Comparison of ENCODE assay signal across 8 cellular contexts in genomic region chr17:40818343-40818732, GRCh38. TPM values are rescaled to one million over a fixed set of nuclear protein-coding genes. Genes with fewer than 3 reads are reported as not detected.
DNase-seq lines count a peak whose midpoint lies in the region; ATAC-seq, FAIRE-seq and TF ChIP-seq lines count a peak whose summit lies in the region.

No MANE protein-coding gene starts in this region.

- H3K36me3 ChIP-seq in K562 (ENCODE audit: control insufficient read depth, insufficient read depth, low read length) = peaks cover 34% of the 10 kb centered on the region
- H3K36me3 ChIP-seq in lung (ENCODE audit: control insufficient read depth in 2 of 2, insufficient read depth in 2 of 2, low read length in 2 of 2) = peaks cover 0 to 5% of the 10 kb centered on the region in 2 donors
- H3K36me3 ChIP-seq in upper lobe of right lung = no peaks in the 10 kb centered on the region

- H3K9me1 ChIP-seq in K562 (ENCODE audit: control insufficient read depth, insufficient read depth, low read length) = peaks cover 5% of the 10 kb centered on the region

- in situ Hi-C loops in K562 (cut with MboI) = no loop called here

- H3K9me3 Mint-ChIP-seq in activated naive CD4-positive, alpha-beta T cell treated with anti-CD3 and anti-CD28 coated beads, Interleukin-2, amount 50 U/mL, for 24 hours = peaks cover 8% of the 10 kb centered on the region

- peaks cover 26% of the 10 kb centered on the region for H3K4me1 Mint-ChIP-seq in activated naive CD4-positive, alpha-beta T cell treated with anti-CD3 and anti-CD28 coated beads, Interleukin-2, amount 50 U/mL, for 24 hours

- peak overlapping the region; percentile 95 for H3K27ac Mint-ChIP-seq in activated naive CD4-positive, alpha-beta T cell treated with anti-CD3 and anti-CD28 coated beads, Interleukin-2, amount 50 U/mL, for 24 hours

- peak overlapping the region; percentile 84 for H3K4me2 ChIP-seq in K562 (ENCODE audit: insufficient read depth, low read length)

- H2AFZ ChIP-seq in K562 (ENCODE audit: low read depth, low read length) = no peak overlapping the region; the same call in 1 of the 2 replicates

- 2% methylated on average over 7 of the region's 7 CpGs for WGBS in K562 (ENCODE audit: insufficient coverage, low coverage, missing lambda C conversion rate)
- WGBS in lung, 2 donors = 25 to 31% methylated on average over 7 of the region's 7 CpGs

- peak overlapping the region; percentile 98 for H3K4me3 Mint-ChIP-seq in activated naive CD4-positive, alpha-beta T cell treated with anti-CD3 and anti-CD28 coated beads, Interleukin-2, amount 50 U/mL, for 24 hours

- H3K27me3 Mint-ChIP-seq in activated naive CD4-positive, alpha-beta T cell treated with anti-CD3 and anti-CD28 coated beads, Interleukin-2, amount 50 U/mL, for 24 hours = peaks cover 11% of the 10 kb centered on the region

- intact Hi-C loops in K562 (cut with micrococcal nuclease) (loop anchor here (5.0 kb wide), 1 partner anchor 849 kb away; no protein-coding TSS in a partner anchor), upper lobe of right lung (cut with DNase I) (no loop called here)

- no peak for FAIRE-seq in K562 (lab: Jason Lieb, UNC)

- H3K9me3 ChIP-seq in K562 (replicated peaks; ENCODE audit: control insufficient read depth, insufficient read depth, low read depth, low read length) (no peaks in the 10 kb centered on the region), lung (ENCODE audit: control insufficient read depth in 2 of 2, insufficient read depth in 1 of 2, low read length in 1 of 2) (peaks cover 0 to 2% of the 10 kb centered on the region in 2 donors), upper lobe of right lung (no peaks in the 10 kb centered on the region)

- BruUV-seq in K562 (replicated peaks; lab: Mats Ljungman, UMichigan) = TSS peak; percentile 85

- H3K27me3 ChIP-seq in K562 (ENCODE audit: control insufficient read depth in 2 of 2, insufficient read depth in 2 of 2, low read length in 2 of 2) (no peaks in the 10 kb centered on the region), lung (ENCODE audit: control insufficient read depth, insufficient read depth) (no peaks in the 10 kb centered on the region), upper lobe of right lung (no peaks in the 10 kb centered on the region)

- no peak for DNase-seq in activated naive CD4-positive, alpha-beta T cell treated with anti-CD3 and anti-CD28 coated beads, Interleukin-2, amount 50 U/mL, for 16 hours
- DNase-seq in K562 (ENCODE audit: extremely low read depth in 1 of 4, low spot score in 3 of 4) (no peak), lung (ENCODE audit: low spot score) (no peak), upper lobe of right lung (no peak), NCI-H2107 treated with DMSO at 0.1 percent for 48 hours (lab: John Stamatoyannopoulos, UW; ENCODE audit: unreplicated experiment) (no peak), NCI-H748 treated with DMSO at 0.1 percent for 48 hours (lab: John Stamatoyannopoulos, UW) (no peak)
- DNase-seq in activated effector memory CD4-positive, alpha-beta T cell treated with Interleukin-2 at 50 U/mL for 16 hours = no peak

- no peak for TF ChIP-seq CTCF in K562 (IDR thresholded peaks at IDR 0.05 in 2 of 3, conservative IDR thresholded peaks at IDR 0.05 in 1 of 3; ENCODE audit: insufficient read depth in 2 of 3, low read depth in 1 of 3, low read length in 3 of 3)
- no peak for TF ChIP-seq CTCF in lung (IDR thresholded peaks at IDR 0.05; ENCODE audit: control extremely low read depth, extremely low read depth)
- TF ChIP-seq CTCF in upper lobe of right lung (IDR thresholded peaks at IDR 0.05) = no peak

- peak overlapping the region; percentile 90 to 97 for H3K9ac ChIP-seq in K562 (ENCODE audit: insufficient read depth in 1 of 2, low read depth in 2 of 2, low read length in 2 of 2)

- POLR2A ChIA-PET in K562 (lab: Yijun Ruan, JAX) = interaction anchor here (0.6 to 2.0 kb wide), 12 partner anchors 9 to 904 kb away, joined by 3 to 14 read pairs (median 4); partner anchors contain the start of genes EIF1 and KRT20

- no peak for TF ChIP-seq EP300 in K562 (IDR thresholded peaks at IDR 0.05; ENCODE audit: low read length)

- CTCF ChIA-PET in K562 (lab: Yijun Ruan, JAX; ENCODE audit: low intra/inter-chr PET ratio) = no interaction called here

- no peak for TF ChIP-seq RAD21 in K562 (CRISPR knock-in tag; conservative IDR thresholded peaks at IDR 0.05 in 1 of 2, IDR thresholded peaks at IDR 0.05 in 1 of 2)

- H3K4me1 ChIP-seq in K562 (replicated peaks in 1 of 2; ENCODE audit: control insufficient read depth in 2 of 2, insufficient read depth in 2 of 2, low read length in 2 of 2) (peaks cover 12 to 34% of the 10 kb centered on the region in 2 experiments), lung (ENCODE audit: control insufficient read depth in 2 of 2, insufficient read depth in 2 of 2, low read length in 2 of 2) (peaks cover 2 to 4% of the 10 kb centered on the region in 2 donors), upper lobe of right lung (no peaks in the 10 kb centered on the region)

- H3K27ac ChIP-seq in K562 (ENCODE audit: extremely low read depth, low read depth, low read length) (peak overlapping the region; percentile 99), lung (ENCODE audit: low read depth in 1 of 2, low read length in 1 of 2) (peak overlapping the region in 1 of 2 donors; percentile 98), upper lobe of right lung (peak overlapping the region; percentile 85)

- TF ChIP-seq POLR2A in K562 (conservative IDR thresholded peaks at IDR 0.05) = no peak; the same call in 1 of the 2 replicates

- H3K79me2 ChIP-seq in K562 (ENCODE audit: control insufficient read depth, insufficient read depth, low read length) = peaks cover 60% of the 10 kb centered on the region

- H3K4me3 ChIP-seq in K562 = peak overlapping the region; percentile 67
- H3K4me3 ChIP-seq in lung = peak overlapping the region; percentile 97
- H3K4me3 ChIP-seq in upper lobe of right lung = peak overlapping the region; percentile 66

- ATAC-seq in K562 (no peak), lung (ENCODE audit: insufficient read depth, low FRiP score) (no peak), upper lobe of right lung (no peak)

- peaks cover 25% of the 10 kb centered on the region for H3K36me3 Mint-ChIP-seq in activated naive CD4-positive, alpha-beta T cell treated with anti-CD3 and anti-CD28 coated beads, Interleukin-2, amount 50 U/mL, for 24 hours

- H4K20me1 ChIP-seq in K562 (replicated peaks; ENCODE audit: control insufficient read depth, insufficient read depth, low read length) = no peaks in the 10 kb centered on the region

RNA-seq across cellular contexts. Expression of gene KRT10, which starts 4.1 kb away (rescaled TPM):
- total RNA-seq in K562 (2011; cell fraction: chromatin; rRNA removed; ENCODE audit: low replicate concordance) = 11.6 and 27.7 TPM in 2 replicates
- total RNA-seq in K562 (2011; cell fraction: nucleolus; rRNA removed) = 10.5 and 12.3 TPM in 2 replicates
- total RNA-seq in K562 (2011; cell fraction: nucleoplasm; rRNA removed) = 19.1 and 28.6 TPM in 2 replicates
- total RNA-seq in K562 (2014; rRNA removed) (64.0 and 70.5 TPM in 2 replicates), K562 (2014; rRNA removed; fragmentation: Illumina TruSeq; extraction: Trizol) (80.8 and 101 TPM in 2 replicates), K562 (2015; rRNA removed; fragmentation: Illumina TruSeq; extraction: Trizol) (45.7 and 51.0 TPM in 2 replicates), K562 (2021) (153 and 166 TPM in 2 replicates), lung (10 to 100 TPM in 1 of 2 donors, 1 to 10 TPM in 1; 4.6 to 34.7 TPM), upper lobe of right lung (36.8 TPM)
- polyA plus RNA-seq in K562 (2011; rRNA removed) (38.5 and 179 TPM in 2 replicates), K562 (2014; fragmentation: Illumina TruSeq; extraction: Trizol) (76.2 and 80.2 TPM in 2 replicates), K562 (2014; fragmentation: Nextera tagmentation; extraction: Ambion mirVana) (10 to 100 TPM; 47.0 to 54.6 TPM), K562 (2014; rRNA removed) (110 and 139 TPM in 2 replicates), lung (10 to 100 TPM; 21.0 to 60.6 TPM)
- 14.5 and 29.1 TPM in 2 replicates for polyA plus RNA-seq in K562 (2011; cell fraction: cytosol; rRNA removed)
- 13.4 and 14.2 TPM in 2 replicates for polyA plus RNA-seq in K562 (2011; cell fraction: nucleus; rRNA removed)
- 97.2 and 238 TPM in 2 replicates for polyA plus RNA-seq in K562 (2012)
- polyA minus RNA-seq in K562 (2011; rRNA and poly(A)+ RNA removed) = 5.6 and 37.3 TPM in 2 replicates
- polyA minus RNA-seq in K562 (2011; cell fraction: cytosol; rRNA and poly(A)+ RNA removed) = 6.6 and 21.6 TPM in 2 replicates
- polyA minus RNA-seq in K562 (2011; cell fraction: nucleus; rRNA and poly(A)+ RNA removed) = 2.4 and 4.8 TPM in 2 replicates

RNA-seq across cellular contexts. Expression of gene KRT28, which starts 18.6 kb away (rescaled TPM):
- total RNA-seq in K562 (2011; cell fraction: chromatin; rRNA removed; ENCODE audit: low replicate concordance) = not detected in 2 replicates
- total RNA-seq in K562 (2011; cell fraction: nucleolus; rRNA removed) = not detected in 2 replicates
- not detected in 2 replicates for total RNA-seq in K562 (2011; cell fraction: nucleoplasm; rRNA removed)
- total RNA-seq in K562 (2014; rRNA removed) (not detected in 2 replicates), K562 (2014; rRNA removed; fragmentation: Illumina TruSeq; extraction: Trizol) (not detected in 2 replicates), K562 (2015; rRNA removed; fragmentation: Illumina TruSeq; extraction: Trizol) (not detected in 2 replicates), K562 (2021) (not detected in 2 replicates), lung (not detected), upper lobe of right lung (not detected)
- polyA plus RNA-seq in K562 (2011; rRNA removed) (not detected in 2 replicates), K562 (2014; fragmentation: Illumina TruSeq; extraction: Trizol) (not detected in 2 replicates), K562 (2014; fragmentation: Nextera tagmentation; extraction: Ambion mirVana) (not detected), K562 (2014; rRNA removed) (not detected in 2 replicates), lung (not detected)
- polyA plus RNA-seq in K562 (2011; cell fraction: cytosol; rRNA removed) = not detected in 2 replicates
- polyA plus RNA-seq in K562 (2011; cell fraction: nucleus; rRNA removed) = not detected in 2 replicates
- not detected in 2 replicates for polyA plus RNA-seq in K562 (2012)
- not detected in 2 replicates for polyA minus RNA-seq in K562 (2011; rRNA and poly(A)+ RNA removed)
- polyA minus RNA-seq in K562 (2011; cell fraction: cytosol; rRNA and poly(A)+ RNA removed) = not detected in 2 replicates
- not detected in 2 replicates for polyA minus RNA-seq in K562 (2011; cell fraction: nucleus; rRNA and poly(A)+ RNA removed)

RNA-seq across cellular contexts. Expression of gene KRT27, which starts 36.0 kb away (rescaled TPM):
- not detected in 2 replicates for total RNA-seq in K562 (2011; cell fraction: chromatin; rRNA removed; ENCODE audit: low replicate concordance)
- total RNA-seq in K562 (2011; cell fraction: nucleolus; rRNA removed) = not detected in 2 replicates
- total RNA-seq in K562 (2011; cell fraction: nucleoplasm; rRNA removed) = not detected in 2 replicates
- not detected in 2 replicates for total RNA-seq in K562 (2014; rRNA removed)
- total RNA-seq in K562 (2014; rRNA removed; fragmentation: Illumina TruSeq; extraction: Trizol) = not detected in 2 replicates
- not detected in 2 replicates for total RNA-seq in K562 (2015; rRNA removed; fragmentation: Illumina TruSeq; extraction: Trizol)
- 0.11 TPM in 1 of 2 replicates, not detected in the other for total RNA-seq in K562 (2021)
- not detected in 2 replicates for polyA plus RNA-seq in K562 (2011; rRNA removed)
- not detected in 2 replicates for polyA plus RNA-seq in K562 (2011; cell fraction: cytosol; rRNA removed)
- not detected in 2 replicates for polyA plus RNA-seq in K562 (2011; cell fraction: nucleus; rRNA removed)
- not detected in 2 replicates for polyA plus RNA-seq in K562 (2012)
- polyA plus RNA-seq in K562 (2014; fragmentation: Illumina TruSeq; extraction: Trizol) = not detected in 2 replicates
- polyA plus RNA-seq in K562 (2014; fragmentation: Nextera tagmentation; extraction: Ambion mirVana) = under 1 TPM in 1 of 2 experiments, not detected in 1; 0.10 TPM
- polyA plus RNA-seq in K562 (2014; rRNA removed) = not detected in 2 replicates
- not detected in 2 replicates for polyA minus RNA-seq in K562 (2011; rRNA and poly(A)+ RNA removed)
- polyA minus RNA-seq in K562 (2011; cell fraction: cytosol; rRNA and poly(A)+ RNA removed) = not detected in 2 replicates
- not detected in 2 replicates for polyA minus RNA-seq in K562 (2011; cell fraction: nucleus; rRNA and poly(A)+ RNA removed)
- under 1 TPM; 0.14 to 0.71 TPM for total RNA-seq in lung
- 1 to 10 TPM in 1 of 2 donors, under 1 TPM in 1; 0.39 to 1.5 TPM for polyA plus RNA-seq in lung
- 0.55 TPM for total RNA-seq in upper lobe of right lung

RNA-seq across cellular contexts. Expression of gene KRT26, which starts 46.3 kb away (rescaled TPM):
- total RNA-seq in K562 (2011; cell fraction: chromatin; rRNA removed; ENCODE audit: low replicate concordance) = not detected in 2 replicates
- not detected in 2 replicates for total RNA-seq in K562 (2011; cell fraction: nucleolus; rRNA removed)
- total RNA-seq in K562 (2011; cell fraction: nucleoplasm; rRNA removed) = not detected in 2 replicates
- total RNA-seq in K562 (2014; rRNA removed) (not detected in 2 replicates), K562 (2014; rRNA removed; fragmentation: Illumina TruSeq; extraction: Trizol) (not detected in 2 replicates), K562 (2015; rRNA removed; fragmentation: Illumina TruSeq; extraction: Trizol) (not detected in 2 replicates), K562 (2021) (not detected in 2 replicates), lung (not detected), upper lobe of right lung (not detected)
- polyA plus RNA-seq in K562 (2011; rRNA removed) (not detected in 2 replicates), K562 (2014; fragmentation: Illumina TruSeq; extraction: Trizol) (not detected in 2 replicates), K562 (2014; fragmentation: Nextera tagmentation; extraction: Ambion mirVana) (not detected), K562 (2014; rRNA removed) (not detected in 2 replicates), lung (not detected)
- polyA plus RNA-seq in K562 (2011; cell fraction: cytosol; rRNA removed) = not detected in 2 replicates
- polyA plus RNA-seq in K562 (2011; cell fraction: nucleus; rRNA removed) = not detected in 2 replicates
- not detected in 2 replicates for polyA plus RNA-seq in K562 (2012)
- not detected in 2 replicates for polyA minus RNA-seq in K562 (2011; rRNA and poly(A)+ RNA removed)
- polyA minus RNA-seq in K562 (2011; cell fraction: cytosol; rRNA and poly(A)+ RNA removed) = not detected in 2 replicates
- polyA minus RNA-seq in K562 (2011; cell fraction: nucleus; rRNA and poly(A)+ RNA removed) = not detected in 2 replicates

RNA-seq across cellular contexts. Expression of gene KRT12, which starts 48.7 kb away (rescaled TPM):
- 1.2 TPM in 1 of 2 replicates, not detected in the other for total RNA-seq in K562 (2011; cell fraction: chromatin; rRNA removed; ENCODE audit: low replicate concordance)
- total RNA-seq in K562 (2011; cell fraction: nucleolus; rRNA removed) = 1.3 TPM in 1 of 2 replicates, not detected in the other
- total RNA-seq in K562 (2011; cell fraction: nucleoplasm; rRNA removed) = not detected in 2 replicates
- total RNA-seq in K562 (2014; rRNA removed) (6.2 and 7.5 TPM in 2 replicates), K562 (2014; rRNA removed; fragmentation: Illumina TruSeq; extraction: Trizol) (1.7 and 1.9 TPM in 2 replicates), K562 (2015; rRNA removed; fragmentation: Illumina TruSeq; extraction: Trizol) (2.3 and 3.1 TPM in 2 replicates), K562 (2021) (1.9 and 2.4 TPM in 2 replicates), lung (not detected), upper lobe of right lung (not detected)
- polyA plus RNA-seq in K562 (2011; rRNA removed) (0.63 and 0.91 TPM in 2 replicates), K562 (2014; fragmentation: Illumina TruSeq; extraction: Trizol) (2.2 and 2.9 TPM in 2 replicates), K562 (2014; fragmentation: Nextera tagmentation; extraction: Ambion mirVana) (under 1 TPM; 0.18 to 0.53 TPM), K562 (2014; rRNA removed) (3.0 and 7.0 TPM in 2 replicates), lung (not detected)
- polyA plus RNA-seq in K562 (2011; cell fraction: cytosol; rRNA removed) = 0.74 and 1.6 TPM in 2 replicates
- polyA plus RNA-seq in K562 (2011; cell fraction: nucleus; rRNA removed) = 0.38 and 0.46 TPM in 2 replicates
- 3.5 and 4.4 TPM in 2 replicates for polyA plus RNA-seq in K562 (2012)
- polyA minus RNA-seq in K562 (2011; rRNA and poly(A)+ RNA removed) = 0.18 and 0.42 TPM in 2 replicates
- polyA minus RNA-seq in K562 (2011; cell fraction: cytosol; rRNA and poly(A)+ RNA removed) = not detected in 2 replicates
- polyA minus RNA-seq in K562 (2011; cell fraction: nucleus; rRNA and poly(A)+ RNA removed) = 0.54 and 0.56 TPM in 2 replicates
